In genomic region chr2:177246523-177247030, GRCh38 we compare ENCODE assay signal across 2 cellular contexts.
TF ChIP-seq lines count a peak whose summit lies in the region.

No MANE protein-coding gene starts in this region.

TF ChIP-seq in WTC11, 78 proteins besides CTCF, POLR2A, EP300 and RAD21:
- peak; percentile 85 for TF ChIP-seq ZNF121 (CRISPR knock-in tag; IDR thresholded peaks at IDR 0.05)
TF ChIP-seq in WTC11: peak in this region for 1; not testable (repeated sequence) for 77.

TF ChIP-seq in HepG2, 621 proteins besides CTCF, POLR2A, EP300 and RAD21:
- TF ChIP-seq ZNF362 (CRISPR knock-in tag; IDR thresholded peaks at IDR 0.05; ENCODE audit: borderline replicate concordance) (peak; percentile 66), ZNF770 (CRISPR knock-in tag; IDR thresholded peaks at IDR 0.05) (peak; percentile 57; the same call in 1 of the 2 replicates), ZNF121 (CRISPR knock-in tag; IDR thresholded peaks at IDR 0.05) (peak; percentile 97)
